Comparison of ENCODE assay signal across 1 cellular context in genomic region chr15:69224383-69224782, GRCh38.
A peak's percentile ranks its signal among the peaks of the same experiment; 100 is the strongest.
TF ChIP-seq lines count a peak whose summit lies in the region.

No MANE protein-coding gene starts in this region.

TF ChIP-seq in HepG2, 621 proteins besides CTCF, POLR2A, EP300 and RAD21 (continued from another document and continues in another):
- TF ChIP-seq LRRFIP1 (CRISPR knock-in tag; conservative IDR thresholded peaks at IDR 0.05) = no peak
- no peak for TF ChIP-seq ZNF276 (CRISPR knock-in tag; IDR thresholded peaks at IDR 0.05; ENCODE audit: low read depth)
- no peak for TF ChIP-seq RBM39 (IDR thresholded peaks at IDR 0.05; ENCODE audit: low read depth, low read length, poor library complexity, severe bottlenecking)
- no peak for TF ChIP-seq ZXDC (CRISPR knock-in tag; IDR thresholded peaks at IDR 0.05)
- no peak for TF ChIP-seq SATB2 (CRISPR knock-in tag; IDR thresholded peaks at IDR 0.05)
- no peak for TF ChIP-seq MED13 (CRISPR knock-in tag; IDR thresholded peaks at IDR 0.05)
- peak; percentile 88 for TF ChIP-seq TBX2 (CRISPR knock-in tag; IDR thresholded peaks at IDR 0.05; ENCODE audit: borderline replicate concordance)
- TF ChIP-seq IRF9 (CRISPR knock-in tag; IDR thresholded peaks at IDR 0.05; ENCODE audit: borderline replicate concordance) = no peak
- no peak for TF ChIP-seq ZBTB1 (CRISPR knock-in tag; IDR thresholded peaks at IDR 0.05; ENCODE audit: borderline replicate concordance)
- TF ChIP-seq BCL6 (CRISPR knock-in tag; IDR thresholded peaks at IDR 0.05) = peak; percentile 100
- no peak for TF ChIP-seq ZNF24 (IDR thresholded peaks at IDR 0.05)
- TF ChIP-seq POLR2G (IDR thresholded peaks at IDR 0.05; ENCODE audit: low read depth, low read length) = 0 out of 2 replicates have a peak, but pooled peaks have one; percentile 43
- TF ChIP-seq BATF2 (CRISPR knock-in tag; IDR thresholded peaks at IDR 0.05) = no peak
- TF ChIP-seq MLLT10 (CRISPR knock-in tag; IDR thresholded peaks at IDR 0.05) = no peak
- no peak for TF ChIP-seq FIP1L1 (IDR thresholded peaks at IDR 0.05; ENCODE audit: borderline replicate concordance, insufficient read depth, low read depth, low read length)
- no peak for TF ChIP-seq XBP1 (CRISPR knock-in tag; IDR thresholded peaks at IDR 0.05)
- TF ChIP-seq ZNF513 (CRISPR knock-in tag; conservative IDR thresholded peaks at IDR 0.05) = no peak
- no peak for TF ChIP-seq SYNCRIP (IDR thresholded peaks at IDR 0.05; ENCODE audit: insufficient read depth, low read depth, low read length)
- TF ChIP-seq ZSCAN21 (CRISPR knock-in tag; IDR thresholded peaks at IDR 0.05; ENCODE audit: borderline replicate concordance) = peak; percentile 68; the same call in 1 of the 2 replicates
- TF ChIP-seq JUN (CRISPR knock-in tag; IDR thresholded peaks at IDR 0.05) = no peak
- no peak for TF ChIP-seq TERF1 (CRISPR knock-in tag; IDR thresholded peaks at IDR 0.05)
- peak; percentile 80 for TF ChIP-seq GFI1 (CRISPR knock-in tag; IDR thresholded peaks at IDR 0.05; ENCODE audit: borderline replicate concordance)
- no peak for TF ChIP-seq PRDM15 (CRISPR knock-in tag; IDR thresholded peaks at IDR 0.05)
- no peak for TF ChIP-seq TEAD2 (CRISPR knock-in tag; IDR thresholded peaks at IDR 0.05)
- no peak for TF ChIP-seq ARNT2 (CRISPR knock-in tag; IDR thresholded peaks at IDR 0.05; ENCODE audit: low read depth)
- peak; percentile 85; the same call in 1 of the 2 replicates for TF ChIP-seq CBX5 (CRISPR knock-in tag; IDR thresholded peaks at IDR 0.05; ENCODE audit: borderline replicate concordance)
- TF ChIP-seq TIGD3 (CRISPR knock-in tag; IDR thresholded peaks at IDR 0.05; ENCODE audit: borderline replicate concordance) = no peak
- TF ChIP-seq THYN1 (CRISPR knock-in tag; IDR thresholded peaks at IDR 0.05; ENCODE audit: borderline replicate concordance, low read depth) = no peak
- TF ChIP-seq GATAD1 (CRISPR knock-in tag; IDR thresholded peaks at IDR 0.05) = no peak
- TF ChIP-seq MAF1 (CRISPR knock-in tag; IDR thresholded peaks at IDR 0.05; ENCODE audit: borderline replicate concordance) = no peak
- no peak for TF ChIP-seq ZBTB43 (CRISPR knock-in tag; conservative IDR thresholded peaks at IDR 0.05)
- TF ChIP-seq HNF1B (CRISPR knock-in tag; IDR thresholded peaks at IDR 0.05) = peak; percentile 80
- TF ChIP-seq GRHL1 (CRISPR knock-in tag; conservative IDR thresholded peaks at IDR 0.05) = no peak
- TF ChIP-seq ZNF354B (CRISPR knock-in tag; IDR thresholded peaks at IDR 0.05) = no peak
- TF ChIP-seq DNMT1 (CRISPR knock-in tag; IDR thresholded peaks at IDR 0.05) = no peak
